ENCODE assay signal across 9 cellular contexts in genomic region chr1:193558491-193559028, GRCh38.
DNase-seq lines count a peak whose midpoint lies in the region; ATAC-seq lines count a peak whose summit lies in the region.
"Had no signal": no experiment of that assay in that cellular context is flagged by ENCODE, and none has a peak within 500 bp of the region (broad histone marks: within the 10 kb centered on the region; RNA-seq: fewer than 3 reads in every experiment).

No MANE protein-coding gene starts in this region.

- in situ Hi-C loops in SK-MEL-5 (cut with HindIII; ENCODE audit: low pct_unique_long_range_greater_than_20kb, low sequenced_read_pairs) = no loop called here

- ATAC-seq in effector memory CD8-positive, alpha-beta T cell (replicated peaks) = peak; percentile 76
- peak; percentile 24 for ATAC-seq in stimulated activated memory B cell treated with anti-CD40 and anti-IgM and Interleukin-4, amounts not matched to agents 10 μg/mL and 1 μg/mL and 100 μg/mL, for 72 hours
- ATAC-seq in GM18867 (IDR thresholded peaks at IDR 0.05; ENCODE audit: unreplicated experiment) (no peak), GM21576 (IDR thresholded peaks at IDR 0.05; ENCODE audit: unreplicated experiment) (no peak), HG02588 (IDR thresholded peaks at IDR 0.05; ENCODE audit: unreplicated experiment) (no peak)

- no peak for DNase-seq in activated CD4-positive, alpha-beta T cell treated with anti-CD3 and anti-CD28 coated beads, Interleukin-2, amount 10 ng/mL, durations not matched to agents 24 days and 14 days
- no peak for DNase-seq in activated CD4-positive, alpha-beta T cell treated with anti-CD3 and anti-CD28 coated beads, Interleukin-2, amount 50 U/mL, for 1 hour
- peak; percentile 26 for DNase-seq in SK-MEL-5 (ENCODE audit: low read depth, low spot score)
- no peak for DNase-seq in effector memory CD8-positive, alpha-beta T cell
- DNase-seq: sigmoid colon had no signal

- no peak overlapping the region for H3K4me3 Mint-ChIP-seq in activated CD4-positive, alpha-beta T cell treated with anti-CD3 and anti-CD28 coated beads, Interleukin-2, amount 10 ng/mL, durations not matched to agents 24 days and 14 days
- peak overlapping the region; percentile 48 to 49 for H3K4me3 Mint-ChIP-seq in effector memory CD8-positive, alpha-beta T cell
- no peak overlapping the region for H3K4me3 Mint-ChIP-seq in stimulated activated memory B cell treated with anti-CD40 and anti-IgM and Interleukin-4, amounts not matched to agents 10 μg/mL and 1 μg/mL and 100 μg/mL, for 72 hours

- intact Hi-C loops in activated CD4-positive, alpha-beta T cell treated with anti-CD3 and anti-CD28 coated beads, Interleukin-2, amount 10 ng/mL, durations not matched to agents 24 days and 14 days (cut with micrococcal nuclease) = loop anchor here (1.0 kb wide), 3 partner anchors 12 to 146 kb away; no protein-coding TSS in a partner anchor

- peaks cover 7% of the 10 kb centered on the region for H3K36me3 Mint-ChIP-seq in activated CD4-positive, alpha-beta T cell treated with anti-CD3 and anti-CD28 coated beads, Interleukin-2, amount 10 ng/mL, durations not matched to agents 24 days and 14 days (ENCODE audit: low read depth)
- H3K36me3 Mint-ChIP-seq in effector memory CD8-positive, alpha-beta T cell (ENCODE audit: insufficient read depth) = no peaks in the 10 kb centered on the region
- H3K36me3 Mint-ChIP-seq in stimulated activated memory B cell treated with anti-CD40 and anti-IgM and Interleukin-4, amounts not matched to agents 10 μg/mL and 1 μg/mL and 100 μg/mL, for 72 hours = no peaks in the 10 kb centered on the region

- H3K27ac Mint-ChIP-seq in activated CD4-positive, alpha-beta T cell treated with anti-CD3 and anti-CD28 coated beads, Interleukin-2, amount 10 ng/mL, durations not matched to agents 24 days and 14 days = peak overlapping the region; percentile 69
- H3K27ac Mint-ChIP-seq in effector memory CD8-positive, alpha-beta T cell = peak overlapping the region; percentile 50 to 92
- H3K27ac Mint-ChIP-seq in stimulated activated memory B cell treated with anti-CD40 and anti-IgM and Interleukin-4, amounts not matched to agents 10 μg/mL and 1 μg/mL and 100 μg/mL, for 72 hours = no peak overlapping the region

- H3K4me1 Mint-ChIP-seq in activated CD4-positive, alpha-beta T cell treated with anti-CD3 and anti-CD28 coated beads, Interleukin-2, amount 10 ng/mL, durations not matched to agents 24 days and 14 days = peaks cover 8% of the 10 kb centered on the region
- H3K4me1 Mint-ChIP-seq in effector memory CD8-positive, alpha-beta T cell (ENCODE audit: low read depth in 2 of 2) = peaks cover 8 to 22% of the 10 kb centered on the region in 2 donors
- H3K4me1 Mint-ChIP-seq in stimulated activated memory B cell treated with anti-CD40 and anti-IgM and Interleukin-4, amounts not matched to agents 10 μg/mL and 1 μg/mL and 100 μg/mL, for 72 hours = peaks cover 8% of the 10 kb centered on the region

- H3K9me3 Mint-ChIP-seq in activated CD4-positive, alpha-beta T cell treated with anti-CD3 and anti-CD28 coated beads, Interleukin-2, amount 10 ng/mL, durations not matched to agents 24 days and 14 days = peaks cover 21% of the 10 kb centered on the region
- H3K9me3 Mint-ChIP-seq in effector memory CD8-positive, alpha-beta T cell = peaks cover 0 to 2% of the 10 kb centered on the region in 2 donors
- H3K9me3 Mint-ChIP-seq in stimulated activated memory B cell treated with anti-CD40 and anti-IgM and Interleukin-4, amounts not matched to agents 10 μg/mL and 1 μg/mL and 100 μg/mL, for 72 hours = peaks cover 3% of the 10 kb centered on the region

- no peaks in the 10 kb centered on the region for H3K27me3 Mint-ChIP-seq in activated CD4-positive, alpha-beta T cell treated with anti-CD3 and anti-CD28 coated beads, Interleukin-2, amount 10 ng/mL, durations not matched to agents 24 days and 14 days
- no peaks in the 10 kb centered on the region for H3K27me3 Mint-ChIP-seq in effector memory CD8-positive, alpha-beta T cell
- no peaks in the 10 kb centered on the region for H3K27me3 Mint-ChIP-seq in stimulated activated memory B cell treated with anti-CD40 and anti-IgM and Interleukin-4, amounts not matched to agents 10 μg/mL and 1 μg/mL and 100 μg/mL, for 72 hours

Comparison
In these comparisons a context has a peak if more than half of its experiments do, and no peak if none do; other contexts are left out.
1. H3K4me3 Mint-ChIP-seq: peak in effector memory CD8-positive, alpha-beta T cell (2 of 2); none in activated CD4-positive, alpha-beta T cell treated with anti-CD3 and anti-CD28 coated beads, Interleukin-2, amount 10 ng/mL, durations not matched to agents 24 days and 14 days (single experiment) and stimulated activated memory B cell treated with anti-CD40 and anti-IgM and Interleukin-4, amounts not matched to agents 10 μg/mL and 1 μg/mL and 100 μg/mL, for 72 hours (single experiment).
2. ATAC-seq: peak in effector memory CD8-positive, alpha-beta T cell (single experiment) and stimulated activated memory B cell treated with anti-CD40 and anti-IgM and Interleukin-4, amounts not matched to agents 10 μg/mL and 1 μg/mL and 100 μg/mL, for 72 hours (single experiment); none in GM18867 (single experiment), GM21576 (single experiment) and HG02588 (single experiment).